ENCODE assay signal across 19 cellular contexts in genomic region chr3:129552287-129553050, GRCh38. TPM values are rescaled to one million over a fixed set of nuclear protein-coding genes. Genes with fewer than 3 reads are reported as not detected.
DNase-seq lines count a peak whose midpoint lies in the region; ATAC-seq, FAIRE-seq and TF ChIP-seq lines count a peak whose summit lies in the region.
"Had no signal": no experiment of that assay in that cellular context is flagged by ENCODE, and none has a peak within 500 bp of the region (broad histone marks: within the 10 kb centered on the region; RNA-seq: fewer than 3 reads in every experiment).

No MANE protein-coding gene starts in this region.

- no peak overlapping the region for H3K27ac ChIP-seq in gastrocnemius medialis
- H3K27ac ChIP-seq: KMS-11 had no signal

- H3K36me3 ChIP-seq in H7 (replicated peaks; ENCODE audit: control insufficient read depth, insufficient read depth, low read length) (no peaks in the 10 kb centered on the region; the same call in none of the 2 replicates), gastrocnemius medialis (no peaks in the 10 kb centered on the region)
- H3K36me3 ChIP-seq: ovary had no signal

- TF ChIP-seq POLR2A in gastrocnemius medialis (IDR thresholded peaks at IDR 0.05) (no peak), GM12891 (IDR thresholded peaks at IDR 0.05; ENCODE audit: low read depth, low read length) (no peak)

- H3K4me1 ChIP-seq in gastrocnemius medialis: peaks cover 20 to 33% of the 10 kb centered on the region in 2 donors

- DNase-seq in H7 (peak; percentile 67), SK-N-DZ (ENCODE audit: low spot score) (peak; percentile 54), left ventricle myocardium superior (no peak), gastrocnemius medialis (no peak), kidney glomerular epithelial cell (lab: John Stamatoyannopoulos, UW) (no peak), glomerular visceral epithelial cell (ENCODE audit: extremely low spot score) (no peak), GM12891 (ENCODE audit: insufficient read length, low spot score) (no peak)
- DNase-seq: activated CD4-positive, alpha-beta T cell treated with anti-CD3 and anti-CD28 coated beads for 36 hours; aorta; cortex of kidney; DMS79; heart right ventricle; mucosa of descending colon; NCI-H1105; ovary had no signal

- H3K4me3 ChIP-seq in H7 (ENCODE audit: insufficient read depth, low read depth, low read length) (no peak overlapping the region), gastrocnemius medialis (no peak overlapping the region)
- H3K4me3 ChIP-seq: heart right ventricle, mucosa of descending colon, ovary, skin epidermis had no signal

- in situ Hi-C loops in gastrocnemius medialis (cut with MboI; ENCODE audit: low sequenced_read_pairs in 4 of 4): no loop called here

- no peaks in the 10 kb centered on the region for H3K9me3 ChIP-seq in gastrocnemius medialis
- H3K9me3 ChIP-seq: heart right ventricle, mucosa of descending colon, ovary had no signal

- TF ChIP-seq CTCF in gastrocnemius medialis (IDR thresholded peaks at IDR 0.05 in 4 of 5, conservative IDR thresholded peaks at IDR 0.05 in 1 of 5): no peak

- intact Hi-C loops in left ventricle myocardium superior (cut with micrococcal nuclease): no loop called here
- intact Hi-C loops in gastrocnemius medialis (cut with DNase I; ENCODE audit: low total_unique reads): no loop called here

- H3K27me3 ChIP-seq in H7 (ENCODE audit: control insufficient read depth, insufficient read depth, low read length) (no peaks in the 10 kb centered on the region), gastrocnemius medialis (no peaks in the 10 kb centered on the region)
- H3K27me3 ChIP-seq: heart right ventricle, ovary had no signal

- no peak for FAIRE-seq in GM12891 (lab: Jason Lieb, UNC)
- FAIRE-seq: keratinocyte had no signal

- ATAC-seq in left ventricle myocardium superior: peak; percentile 32
- peak; percentile 25 to 44 for ATAC-seq in gastrocnemius medialis
- ATAC-seq: activated CD4-positive, alpha-beta T cell treated with anti-CD3 and anti-CD28 coated beads for 36 hours; mucosa of descending colon had no signal

TF ChIP-seq in GM12891, 5 proteins besides CTCF, POLR2A, EP300 and RAD21:
- TF ChIP-seq POLR2AphosphoS5 (IDR thresholded peaks at IDR 0.05; ENCODE audit: low read depth, low read length) (no peak), POU2F2 (IDR thresholded peaks at IDR 0.05; ENCODE audit: low read depth, low read length) (no peak), PAX5 (IDR thresholded peaks at IDR 0.05; ENCODE audit: insufficient read depth, low read length, severe bottlenecking) (no peak), TAF1 (IDR thresholded peaks at IDR 0.05; ENCODE audit: low read depth, low read length) (no peak), SPI1 (IDR thresholded peaks at IDR 0.05; ENCODE audit: low read depth, low read length) (no peak)

RNA-seq across cellular contexts. Expression of gene H1-8, which starts 9.5 kb away (rescaled TPM):
- total RNA-seq in H7 (2014; rRNA removed; shearing (Covaris generic)): not detected in 2 replicates
- not detected in 2 replicates for polyA plus RNA-seq in SK-N-DZ (2014; cell fraction: cytosol; rRNA removed)
- polyA plus RNA-seq in SK-N-DZ (2014; cell fraction: nucleus; rRNA removed): not detected in 2 replicates
- total RNA-seq in left ventricle myocardium superior (not detected), gastrocnemius medialis (not detected)
- polyA plus RNA-seq in GM12891 (2012; ENCODE audit: low read depth, missing spikeins): not detected
- total RNA-seq: activated CD4-positive, alpha-beta T cell treated with anti-CD3 and anti-CD28 coated beads for 36 hours; aorta; heart right ventricle; mucosa of descending colon; ovary had no signal
- polyA plus RNA-seq: aorta, esophagus, heart right ventricle, keratinocyte had no signal

RNA-seq across cellular contexts. Expression of gene RHO, which starts 24.0 kb away (rescaled TPM):
- 0.17 TPM in 1 of 2 replicates, not detected in the other for total RNA-seq in H7 (2014; rRNA removed; shearing (Covaris generic))
- not detected in 2 replicates for polyA plus RNA-seq in SK-N-DZ (2014; cell fraction: cytosol; rRNA removed)
- not detected in 2 replicates for polyA plus RNA-seq in SK-N-DZ (2014; cell fraction: nucleus; rRNA removed)
- total RNA-seq in left ventricle myocardium superior (not detected), gastrocnemius medialis (not detected)
- not detected for polyA plus RNA-seq in GM12891 (2012; ENCODE audit: low read depth, missing spikeins)
- total RNA-seq: activated CD4-positive, alpha-beta T cell treated with anti-CD3 and anti-CD28 coated beads for 36 hours; heart right ventricle; mucosa of descending colon had no signal
- polyA plus RNA-seq: aorta, esophagus, heart right ventricle, keratinocyte, ovary had no signal

RNA-seq across cellular contexts. Expression of gene PLXND1, which starts 54.0 kb away (rescaled TPM):
- 59.0 and 70.4 TPM in 2 replicates for total RNA-seq in H7 (2014; rRNA removed; shearing (Covaris generic))
- 31.9 and 32.6 TPM in 2 replicates for polyA plus RNA-seq in SK-N-DZ (2014; cell fraction: cytosol; rRNA removed)
- polyA plus RNA-seq in SK-N-DZ (2014; cell fraction: nucleus; rRNA removed): 44.3 and 89.8 TPM in 2 replicates
- total RNA-seq in left ventricle myocardium superior (56.6 TPM), gastrocnemius medialis (10 to 100 TPM; 15.7 to 70.9 (median 19.9) TPM)
- 0.63 TPM for polyA plus RNA-seq in GM12891 (2012; ENCODE audit: low read depth, missing spikeins)

Comparison
In these comparisons a context has a peak if more than half of its experiments do, and no peak if none do; other contexts are left out.
1. DNase-seq: peak in H7 (single experiment) and SK-N-DZ (single experiment); none in left ventricle myocardium superior (single experiment), gastrocnemius medialis (0 of 2), kidney glomerular epithelial cell (single experiment), glomerular visceral epithelial cell (single experiment) and GM12891 (single experiment).